ENCODE assay signal across 9 cellular contexts in the genomic region with DNA sequence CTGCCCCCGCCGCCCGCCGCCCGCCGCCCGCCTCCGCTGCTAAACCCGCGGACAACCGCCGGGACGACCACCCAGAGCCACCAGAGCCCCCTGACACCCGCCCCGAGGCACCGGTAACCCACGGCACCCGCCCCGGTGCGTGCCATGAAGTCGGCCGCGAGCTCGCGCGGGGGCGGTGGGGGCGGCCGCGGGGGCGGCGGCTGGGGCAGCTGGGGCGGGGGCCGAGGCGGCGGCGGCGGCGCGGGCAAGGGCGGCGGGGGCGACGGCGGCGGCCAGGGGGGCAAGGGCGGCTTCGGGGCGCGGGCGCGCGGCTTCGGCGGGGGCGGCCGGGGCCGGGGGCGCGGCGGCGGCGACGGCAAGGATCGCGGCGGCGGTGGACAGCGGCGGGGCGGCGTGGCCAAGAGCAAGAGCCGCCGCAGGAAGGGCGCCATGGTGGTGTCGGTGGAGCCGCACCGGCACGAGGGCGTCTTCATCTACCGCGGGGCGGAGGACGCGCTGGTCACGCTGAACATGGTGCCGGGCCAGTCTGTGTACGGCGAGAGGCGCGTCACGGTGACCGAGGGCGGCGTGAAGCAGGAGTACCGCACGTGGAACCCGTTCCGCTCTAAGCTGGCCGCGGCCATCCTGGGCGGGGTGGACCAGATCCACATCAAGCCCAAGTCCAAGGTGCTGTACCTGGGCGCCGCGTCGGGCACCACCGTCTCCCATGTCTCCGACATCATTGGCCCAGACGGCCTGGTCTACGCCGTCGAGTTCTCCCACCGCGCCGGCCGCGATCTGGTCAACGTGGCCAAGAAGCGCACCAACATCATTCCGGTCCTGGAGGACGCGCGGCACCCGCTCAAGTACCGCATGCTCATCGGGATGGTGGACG. TPM values are rescaled to one million over a fixed set of nuclear protein-coding genes. Genes with fewer than 3 reads are reported as not detected.
DNase-seq lines count a peak whose midpoint lies in the region; ATAC-seq, FAIRE-seq and TF ChIP-seq lines count a peak whose summit lies in the region.
"Had no signal": no experiment of that assay in that cellular context is flagged by ENCODE, and none has a peak within 500 bp of the region (broad histone marks: within the 10 kb centered on the region; RNA-seq: fewer than 3 reads in every experiment).

No MANE protein-coding gene starts in this region.

- WGBS in testis, 2 donors, result 14 to 21% methylated on average over 5 to 71 of the region's 127 CpGs

- ATAC-seq in HG03469 (IDR thresholded peaks at IDR 0.05; ENCODE audit: unreplicated experiment) (no peak), GM18873 (IDR thresholded peaks at IDR 0.05; ENCODE audit: low FRiP score, unreplicated experiment) (no peak), HG03521 (IDR thresholded peaks at IDR 0.05; ENCODE audit: unreplicated experiment) (no peak)

- H3K9me3 Mint-ChIP-seq in activated CD4-positive, alpha-beta T cell treated with anti-CD3 and anti-CD28 coated beads, Interleukin-2, amount 10 ng/mL, durations not matched to agents 7 days and 5 days, result no peaks in the 10 kb centered on the region

- H3K4me1 ChIP-seq in adipocyte (ENCODE audit: control insufficient read depth, insufficient read depth, low read length) (peaks cover 3% of the 10 kb centered on the region), keratinocyte (ENCODE audit: control insufficient read depth, extremely low read depth, insufficient read depth, low read length) (no peaks in the 10 kb centered on the region), testis (peaks cover 3% of the 10 kb centered on the region)

- no peak overlapping the region for H3K27ac ChIP-seq in keratinocyte (ENCODE audit: control insufficient read depth, insufficient read depth, low read length)
- no peak overlapping the region for H3K27ac ChIP-seq in testis

- H3K79me2 ChIP-seq in keratinocyte (ENCODE audit: control insufficient read depth, insufficient read depth, low read length), result no peaks in the 10 kb centered on the region

- H3K27me3 ChIP-seq in adipocyte (replicated peaks; ENCODE audit: control insufficient read depth, insufficient read depth, low read length) (peaks cover 23% of the 10 kb centered on the region), keratinocyte (ENCODE audit: control insufficient read depth, extremely low read depth, insufficient read depth, low read length) (peaks cover 34% of the 10 kb centered on the region), testis (no peaks in the 10 kb centered on the region)

- peaks cover 45% of the 10 kb centered on the region for H3K27me3 Mint-ChIP-seq in activated CD4-positive, alpha-beta T cell treated with anti-CD3 and anti-CD28 coated beads, Interleukin-2, amount 10 ng/mL, durations not matched to agents 7 days and 5 days

- intact Hi-C loops in testis (cut with DNase I; ENCODE audit: low total_unique reads), result no loop called here

- CTCF ChIA-PET in activated CD4-positive, alpha-beta T cell treated with anti-CD3 and anti-CD28 coated beads, Interleukin-2, amount 10 ng/mL, durations not matched to agents 7 days and 5 days (lab: Charles Lee), result interaction anchor here (0.5 kb wide), 1 partner anchor 12 kb away, joined by 4 read pairs; no protein-coding TSS in a partner anchor

- dilution Hi-C loops in keratinocyte (cut with MboI; ENCODE audit: extremely low pct_ligation_motif_present, low sequenced_read_pairs), result no loop called here

- no peak overlapping the region for H2AFZ ChIP-seq in keratinocyte (ENCODE audit: control insufficient read depth, low read length)

- no peaks in the 10 kb centered on the region for H4K20me1 ChIP-seq in keratinocyte (ENCODE audit: control insufficient read depth, extremely low read depth, insufficient read depth, low read length)

- H3K36me3 Mint-ChIP-seq in activated CD4-positive, alpha-beta T cell treated with anti-CD3 and anti-CD28 coated beads, Interleukin-2, amount 10 ng/mL, durations not matched to agents 7 days and 5 days (ENCODE audit: low read depth), result peaks cover 7% of the 10 kb centered on the region

- H3K36me3 ChIP-seq in adipocyte (ENCODE audit: control insufficient read depth, insufficient read depth, low read length, severe bottlenecking) (no peaks in the 10 kb centered on the region), keratinocyte (ENCODE audit: control insufficient read depth in 2 of 2, extremely low read depth in 1 of 2, insufficient read depth in 2 of 2, low read length in 2 of 2) (peaks cover 0 to 2% of the 10 kb centered on the region in 2 experiments), testis (ENCODE audit: low read depth, missing control alignments) (no peaks in the 10 kb centered on the region)

- H3K4me3 ChIP-seq in adipocyte (ENCODE audit: low read length) (peak overlapping the region; percentile 70), keratinocyte (ENCODE audit: control insufficient read depth in 2 of 3, extremely low read depth in 1 of 3, insufficient read depth in 2 of 3, low read depth in 1 of 3, low read length in 3 of 3) (no peak overlapping the region), testis (peak overlapping the region; percentile 29 to 48)

- POLR2A ChIA-PET in activated CD4-positive, alpha-beta T cell treated with anti-CD3 and anti-CD28 coated beads, Interleukin-2, amount 10 ng/mL, durations not matched to agents 7 days and 5 days (lab: Charles Lee), result no interaction called here

- no peak for FAIRE-seq in keratinocyte (lab: Jason Lieb, UNC)

- peak overlapping the region; percentile 20 for H3K4me2 ChIP-seq in keratinocyte (ENCODE audit: control insufficient read depth, extremely low read depth, insufficient read depth, low read depth, low read length)

- no peak overlapping the region for H3K27ac Mint-ChIP-seq in activated CD4-positive, alpha-beta T cell treated with anti-CD3 and anti-CD28 coated beads, Interleukin-2, amount 10 ng/mL, durations not matched to agents 7 days and 5 days

- TF ChIP-seq CTCF in keratinocyte (optimal IDR thresholded peaks at IDR 0.05 in 1 of 3, IDR thresholded peaks at IDR 0.05 in 1 of 3, conservative IDR thresholded peaks at IDR 0.05 in 1 of 3; ENCODE audit: extremely low read depth in 1 of 3, insufficient read depth in 2 of 3, low read length in 3 of 3) (no peak), testis (IDR thresholded peaks at IDR 0.05) (no peak)

- H3K9me3 ChIP-seq in adipocyte (ENCODE audit: control insufficient read depth, low read length) (peaks cover 5% of the 10 kb centered on the region), keratinocyte (ENCODE audit: control insufficient read depth, low read depth, low read length) (peaks cover 2% of the 10 kb centered on the region), testis (no peaks in the 10 kb centered on the region)

- peaks cover 8% of the 10 kb centered on the region for H3K4me1 Mint-ChIP-seq in activated CD4-positive, alpha-beta T cell treated with anti-CD3 and anti-CD28 coated beads, Interleukin-2, amount 10 ng/mL, durations not matched to agents 7 days and 5 days

- peak overlapping the region; percentile 30 for H3K4me3 Mint-ChIP-seq in activated CD4-positive, alpha-beta T cell treated with anti-CD3 and anti-CD28 coated beads, Interleukin-2, amount 10 ng/mL, durations not matched to agents 7 days and 5 days

- TF ChIP-seq POLR2A in testis (IDR thresholded peaks at IDR 0.05), result no peak

- H3K9me1 ChIP-seq in keratinocyte (ENCODE audit: control insufficient read depth, extremely low read depth, insufficient read depth, low read length), result no peaks in the 10 kb centered on the region

- DNase-seq in activated CD4-positive, alpha-beta T cell treated with anti-CD3 and anti-CD28 coated beads, Interleukin-2, amount 10 ng/mL, durations not matched to agents 7 days and 5 days, result no peak
- no peak for DNase-seq in activated CD4-positive, alpha-beta T cell treated with anti-CD3 and anti-CD28 coated beads, Interleukin-2, amount 50 U/mL, for 4 hours
- no peak for DNase-seq in adipocyte (ENCODE audit: low read depth)
- DNase-seq in keratinocyte (ENCODE audit: low read depth, low spot score), result no peak
- DNase-seq in testis, result peak; percentile 22
- DNase-seq: EL had no signal

- H3K9ac ChIP-seq in adipocyte (ENCODE audit: low read length) (no peak overlapping the region), keratinocyte (ENCODE audit: control insufficient read depth, extremely low read depth, insufficient read depth, low read length) (no peak overlapping the region)

RNA-seq across cellular contexts. Expression of gene FBLL1, which starts 0.5 kb away (rescaled TPM):
- total RNA-seq in activated CD4-positive, alpha-beta T cell treated with anti-CD3 and anti-CD28 coated beads, Interleukin-2, amount 10 ng/mL, durations not matched to agents 7 days and 5 days, result not detected
- polyA plus RNA-seq in keratinocyte (0.06 TPM in 1 of 3 replicates, not detected in the others), testis (ENCODE audit: insufficient read depth, low read depth, low replicate concordance) (12.4 TPM)
- not detected for polyA plus RNA-seq in keratinocyte (2011; ENCODE audit: low read depth)
- 0.06 TPM in 1 of 2 replicates, not detected in the other for polyA plus RNA-seq in keratinocyte (2011; cell fraction: cytosol; rRNA removed)
- polyA plus RNA-seq in keratinocyte (2011; cell fraction: nucleus; rRNA removed), result 0.20 and 0.28 TPM in 2 replicates
- polyA plus RNA-seq in keratinocyte (2012; ENCODE audit: low replicate concordance), result not detected in 2 replicates
- polyA minus RNA-seq in keratinocyte, result 0.26 TPM in 1 of 3 replicates, not detected in the others
- not detected for polyA minus RNA-seq in keratinocyte (2011; cell fraction: cytosol; rRNA and poly(A)+ RNA removed)
- polyA minus RNA-seq in keratinocyte (2011; cell fraction: nucleus; rRNA and poly(A)+ RNA removed), result 1.1 and 1.2 TPM in 2 replicates
- total RNA-seq in testis, result 10 to 100 TPM in 1 of 2 donors, 1 to 10 TPM in 1; 6.4 to 11.5 TPM

RNA-seq across cellular contexts. Expression of gene RARS1, which starts 43.3 kb away (rescaled TPM):
- total RNA-seq in activated CD4-positive, alpha-beta T cell treated with anti-CD3 and anti-CD28 coated beads, Interleukin-2, amount 10 ng/mL, durations not matched to agents 7 days and 5 days, result 10 to 100 TPM; 68.2 to 70.5 TPM
- polyA plus RNA-seq in keratinocyte (78.0 to 128 TPM (median 84.3 TPM) in 3 replicates), testis (ENCODE audit: insufficient read depth, low read depth, low replicate concordance) (36.1 TPM)
- polyA plus RNA-seq in keratinocyte (2011; ENCODE audit: low read depth), result 60.9 TPM
- polyA plus RNA-seq in keratinocyte (2011; cell fraction: cytosol; rRNA removed), result 76.3 and 134 TPM in 2 replicates
- polyA plus RNA-seq in keratinocyte (2011; cell fraction: nucleus; rRNA removed), result 101 and 145 TPM in 2 replicates
- 63.2 and 92.0 TPM in 2 replicates for polyA plus RNA-seq in keratinocyte (2012; ENCODE audit: low replicate concordance)
- 10.6 to 81.2 TPM (median 35.9 TPM) in 3 replicates for polyA minus RNA-seq in keratinocyte
- 43.5 TPM for polyA minus RNA-seq in keratinocyte (2011; cell fraction: cytosol; rRNA and poly(A)+ RNA removed)
- polyA minus RNA-seq in keratinocyte (2011; cell fraction: nucleus; rRNA and poly(A)+ RNA removed), result 30.3 and 62.0 TPM in 2 replicates
- 10 to 100 TPM; 73.3 to 83.4 TPM for total RNA-seq in testis

RNA-seq across cellular contexts. Expression of gene PANK3, which starts 49.6 kb away (rescaled TPM):
- 10 to 100 TPM; 42.4 to 47.3 TPM for total RNA-seq in activated CD4-positive, alpha-beta T cell treated with anti-CD3 and anti-CD28 coated beads, Interleukin-2, amount 10 ng/mL, durations not matched to agents 7 days and 5 days
- 15.6 to 39.6 TPM (median 18.7 TPM) in 3 replicates for polyA plus RNA-seq in keratinocyte
- polyA plus RNA-seq in keratinocyte (2011; ENCODE audit: low read depth), result 54.5 TPM
- polyA plus RNA-seq in keratinocyte (2011; cell fraction: cytosol; rRNA removed), result 11.5 and 23.0 TPM in 2 replicates
- 21.8 and 30.4 TPM in 2 replicates for polyA plus RNA-seq in keratinocyte (2011; cell fraction: nucleus; rRNA removed)
- 21.7 and 29.3 TPM in 2 replicates for polyA plus RNA-seq in keratinocyte (2012; ENCODE audit: low replicate concordance)
- 3.4 to 26.0 TPM (median 14.5 TPM) in 3 replicates for polyA minus RNA-seq in keratinocyte
- 18.0 TPM for polyA minus RNA-seq in keratinocyte (2011; cell fraction: cytosol; rRNA and poly(A)+ RNA removed)
- polyA minus RNA-seq in keratinocyte (2011; cell fraction: nucleus; rRNA and poly(A)+ RNA removed), result 23.0 and 41.3 TPM in 2 replicates
- 10 to 100 TPM; 44.9 to 50.0 TPM for total RNA-seq in testis
- 25.2 TPM for polyA plus RNA-seq in testis (ENCODE audit: insufficient read depth, low read depth, low replicate concordance)

Comparison
In these comparisons a context has a peak if more than half of its experiments do, and no peak if none do; other contexts are left out.
1. H3K4me3 ChIP-seq: peak in adipocyte (single experiment) and testis (2 of 2); none in keratinocyte (0 of 3).
2. RNA of gene FBLL1, which starts 0.5 kb away (total RNA-seq): 6.4 to 11.5 TPM in testis; not detected in activated CD4-positive, alpha-beta T cell treated with anti-CD3 and anti-CD28 coated beads, Interleukin-2, amount 10 ng/mL, durations not matched to agents 7 days and 5 days; every median in the first group is over 4 times any median in the second.